ENCODE assay signal across 26 cellular contexts in the genomic region with DNA sequence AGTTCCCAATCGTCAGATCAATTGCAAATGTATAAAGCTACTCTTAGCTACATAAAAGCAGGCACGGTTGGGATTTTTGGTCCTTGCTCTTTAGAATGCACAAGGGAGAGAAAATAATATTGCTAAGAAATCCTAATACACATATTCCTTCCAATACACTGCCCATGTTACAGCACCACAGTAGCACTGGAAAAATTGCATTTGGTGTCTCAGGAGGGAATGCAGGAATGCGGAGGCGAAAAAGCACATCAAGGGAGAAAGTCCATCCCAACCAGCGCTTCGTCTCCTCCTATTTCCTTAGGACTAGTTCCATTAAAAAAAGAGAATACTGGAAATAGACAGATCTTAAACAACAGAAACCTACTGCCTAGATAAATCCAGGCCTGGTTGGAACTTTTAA. TPM values are rescaled to one million over a fixed set of nuclear protein-coding genes. Genes with fewer than 3 reads are reported as not detected.
"Had no signal": no experiment of that assay in that cellular context is flagged by ENCODE, and none has a peak within 500 bp of the region (broad histone marks: within the 10 kb centered on the region; RNA-seq: fewer than 3 reads in every experiment).

No MANE protein-coding gene starts in this region.

- H3K4me3 ChIP-seq: SJSA1 had no signal

- H3K9me3 Mint-ChIP-seq: activated CD4-positive, alpha-beta memory T cell treated with anti-CD3 and anti-CD28 coated beads for 36 hours; activated CD4-positive, alpha-beta T cell treated with anti-CD3 and anti-CD28 coated beads, Interleukin-2, amount 10 ng/mL, durations not matched to agents 24 days and 14 days; T-helper 1 cell treated with Interleukin-12 subunit alpha and Interleukin-12 subunit beta and Interleukin-4 antibody, amounts not matched to agents 30 μg/mL and 1 μg/mL, for 36 hours had no signal

- H3K4me1 Mint-ChIP-seq: activated B cell treated with CpG ODN at 0.5 μM for 24 hours; activated CD4-positive, alpha-beta T cell treated with anti-CD3 and anti-CD28 coated beads, Interleukin-2, amount 10 ng/mL, durations not matched to agents 24 days and 14 days; activated T-helper 17 cell treated with anti-CD3 and anti-CD28 coated beads, Interleukin-2, amount 50 U/mL, for 72 hours; central memory CD8-positive, alpha-beta T cell had no signal

- H3K4me3 Mint-ChIP-seq: activated B cell treated with CpG ODN at 0.5 μM for 24 hours; activated CD4-positive, alpha-beta memory T cell treated with anti-CD3 and anti-CD28 coated beads for 36 hours; activated CD4-positive, alpha-beta T cell treated with anti-CD3 and anti-CD28 coated beads, Interleukin-2, amount 10 ng/mL, durations not matched to agents 24 days and 14 days; activated naive CD4-positive, alpha-beta T cell treated with anti-CD3 and anti-CD28 coated beads for 36 hours; activated naive CD8-positive, alpha-beta T cell; activated T-helper 17 cell treated with anti-CD3 and anti-CD28 coated beads, Interleukin-2, amount 50 U/mL, for 72 hours; brain; central memory CD8-positive, alpha-beta T cell; T-helper 1 cell treated with Interleukin-12 subunit alpha and Interleukin-12 subunit beta and Interleukin-4 antibody, amounts not matched to agents 30 μg/mL and 1 μg/mL, for 36 hours had no signal

- DNase-seq: activated B cell treated with CpG ODN at 0.5 μM for 24 hours; activated CD4-positive, alpha-beta memory T cell treated with anti-CD3 and anti-CD28 coated beads for 36 hours; activated CD4-positive, alpha-beta T cell treated with anti-CD3 and anti-CD28 coated beads for 1 hour; activated CD4-positive, alpha-beta T cell treated with anti-CD3 and anti-CD28 coated beads, Interleukin-2, amount 10 ng/mL, durations not matched to agents 24 days and 14 days; activated CD8-positive, alpha-beta memory T cell treated with anti-CD3 and anti-CD28 coated beads for 24 hours; activated gamma-delta T cell; activated naive CD4-positive, alpha-beta T cell treated with anti-CD3 and anti-CD28 coated beads for 36 hours; activated T-cell treated with anti-CD3 and anti-CD28 coated beads, Interleukin-2, amount 50 U/mL, for 48 hours; amygdala; Karpas-422; MM.1S; NCI-H1105; NCI-H1436; NCI-H1694 treated with DMSO at 0.1 percent for 48 hours; NCI-H2081; NCI-H510A treated with DMSO at 0.1 percent for 48 hours; NCI-H69; SHP77 had no signal

- H3K27ac Mint-ChIP-seq: activated B cell treated with CpG ODN at 0.5 μM for 24 hours; activated CD4-positive, alpha-beta memory T cell treated with anti-CD3 and anti-CD28 coated beads for 36 hours; activated CD4-positive, alpha-beta T cell treated with anti-CD3 and anti-CD28 coated beads, Interleukin-2, amount 10 ng/mL, durations not matched to agents 24 days and 14 days; activated naive CD4-positive, alpha-beta T cell treated with anti-CD3 and anti-CD28 coated beads for 36 hours; activated naive CD8-positive, alpha-beta T cell; activated T-helper 17 cell treated with anti-CD3 and anti-CD28 coated beads, Interleukin-2, amount 50 U/mL, for 72 hours; brain; T-helper 1 cell treated with Interleukin-12 subunit alpha and Interleukin-12 subunit beta and Interleukin-4 antibody, amounts not matched to agents 30 μg/mL and 1 μg/mL, for 36 hours had no signal

- ATAC-seq: activated T-helper 17 cell treated with anti-CD3 and anti-CD28 coated beads, Interleukin-2, amount 50 U/mL, for 72 hours had no signal

- H3K4me1 ChIP-seq: SJSA1 had no signal

- H3K27me3 Mint-ChIP-seq: activated B cell treated with CpG ODN at 0.5 μM for 24 hours; activated CD4-positive, alpha-beta memory T cell treated with anti-CD3 and anti-CD28 coated beads for 36 hours; activated CD4-positive, alpha-beta T cell treated with anti-CD3 and anti-CD28 coated beads, Interleukin-2, amount 10 ng/mL, durations not matched to agents 24 days and 14 days; activated naive CD8-positive, alpha-beta T cell; activated T-helper 17 cell treated with anti-CD3 and anti-CD28 coated beads, Interleukin-2, amount 50 U/mL, for 72 hours; brain; central memory CD8-positive, alpha-beta T cell had no signal

- H3K9me3 ChIP-seq: SJSA1 had no signal

- H3K27me3 ChIP-seq: SJSA1 had no signal

- H3K36me3 ChIP-seq: SJSA1 had no signal

- H3K36me3 Mint-ChIP-seq: activated CD4-positive, alpha-beta memory T cell treated with anti-CD3 and anti-CD28 coated beads for 36 hours had no signal

- FAIRE-seq: astrocyte, RCC 7860 had no signal

- H3K27ac ChIP-seq: SJSA1 had no signal

RNA-seq across cellular contexts. Expression of a gene that starts 23.9 kb away (rescaled TPM):
- total RNA-seq: activated B cell treated with CpG ODN at 0.5 μM for 24 hours had no signal
